21 cellular contexts compared by ENCODE assay signal in the genomic region with DNA sequence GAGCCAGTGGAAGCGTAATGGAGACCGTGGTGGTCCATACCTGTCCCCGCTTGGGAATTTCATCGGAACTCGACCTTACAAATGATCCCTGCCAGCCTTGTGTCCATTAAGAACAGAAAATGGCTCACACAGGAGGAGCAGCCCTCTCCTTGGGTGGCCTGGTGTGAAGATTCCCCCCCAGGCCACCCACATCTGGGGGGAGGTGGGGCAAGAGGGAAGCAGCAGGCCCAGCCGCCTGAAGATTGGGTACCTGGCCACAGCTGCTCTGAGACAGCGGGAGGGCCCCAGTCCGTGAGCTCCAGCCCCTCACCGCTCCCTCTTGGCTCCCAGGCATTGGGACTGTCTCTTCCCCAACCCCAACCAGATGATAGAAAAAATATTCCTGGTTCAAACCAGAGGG.
DNase-seq lines count a peak whose midpoint lies in the region; ATAC-seq, FAIRE-seq and TF ChIP-seq lines count a peak whose summit lies in the region.
"Had no signal": no experiment of that assay in that cellular context is flagged by ENCODE, and none has a peak within 500 bp of the region (broad histone marks: within the 10 kb centered on the region; RNA-seq: fewer than 3 reads in every experiment).

No MANE protein-coding gene starts in this region.

- no peak overlapping the region for H3K4ac ChIP-seq in neuronal stem cell (ENCODE audit: low read length)

- FAIRE-seq in kidney (lab: Jason Lieb, UNC), result no peak
- FAIRE-seq: A204.1, D721Med, G401.6, GM12891, GM19239 had no signal

- H3K14ac ChIP-seq in neuronal stem cell (ENCODE audit: low read length), result peak overlapping the region; percentile 17

- H2BK15ac ChIP-seq in neuronal stem cell (ENCODE audit: low read length), result no peak overlapping the region

- H3K4me3 ChIP-seq in RWPE2 (ENCODE audit: severe bottlenecking), result no peak overlapping the region
- no peak overlapping the region for H3K4me3 ChIP-seq in kidney (ENCODE audit: low read length in 2 of 2)
- H3K4me3 ChIP-seq in neuronal stem cell (ENCODE audit: low read length in 2 of 2), result no peak overlapping the region
- H3K4me3 ChIP-seq in sigmoid colon, result no peak overlapping the region
- H3K4me3 ChIP-seq in GM23248, result no peak overlapping the region
- no peak overlapping the region for H3K4me3 ChIP-seq in mammary epithelial cell (replicated peaks in 1 of 3; ENCODE audit: insufficient read depth in 1 of 3, low read depth in 2 of 3, low read length in 3 of 3)
- H3K4me3 ChIP-seq: HAP-1 had no signal

- BruUV-seq in mammary epithelial cell (replicated peaks; lab: Mats Ljungman, UMichigan), result no TSS peak

- H3K79me2 ChIP-seq in GM23248 (ENCODE audit: insufficient read depth), result no peaks in the 10 kb centered on the region
- no peaks in the 10 kb centered on the region for H3K79me2 ChIP-seq in mammary epithelial cell (ENCODE audit: insufficient read depth, low read length)

- H3K36me3 ChIP-seq in RWPE2 (ENCODE audit: low read depth), result no peaks in the 10 kb centered on the region
- no peaks in the 10 kb centered on the region for H3K36me3 ChIP-seq in kidney (ENCODE audit: control insufficient read depth in 1 of 2, insufficient read depth in 2 of 2, low read length in 2 of 2)
- H3K36me3 ChIP-seq in neuronal stem cell (replicated peaks in 1 of 2; ENCODE audit: control insufficient read depth in 2 of 2, insufficient read depth in 2 of 2, low read length in 2 of 2), result no peaks in the 10 kb centered on the region
- H3K36me3 ChIP-seq in sigmoid colon, result no peaks in the 10 kb centered on the region
- no peaks in the 10 kb centered on the region for H3K36me3 ChIP-seq in GM23248 (ENCODE audit: low read depth)
- no peaks in the 10 kb centered on the region for H3K36me3 ChIP-seq in mammary epithelial cell (ENCODE audit: insufficient read depth, low read length)
- H3K36me3 ChIP-seq: BE2C, HAP-1 had no signal

- ATAC-seq in RWPE2 (ENCODE audit: low read depth) (no peak), HG03457 (IDR thresholded peaks at IDR 0.05; ENCODE audit: unreplicated experiment) (no peak)

- H3K4me2 ChIP-seq in neuronal stem cell (ENCODE audit: insufficient read depth, low read length, poor library complexity, severe bottlenecking) (no peak overlapping the region), GM23248 (ENCODE audit: unreplicated experiment) (no peak overlapping the region), mammary epithelial cell (ENCODE audit: insufficient read depth, low read depth, low read length) (no peak overlapping the region)

- no peak overlapping the region for H2BK120ac ChIP-seq in neuronal stem cell (ENCODE audit: low read depth, low read length)

- H4K91ac ChIP-seq in neuronal stem cell (ENCODE audit: low read depth, low read length, poor library complexity), result no peak overlapping the region

- H4K8ac ChIP-seq in neuronal stem cell (ENCODE audit: low read depth, low read length), result no peak overlapping the region

- no peak overlapping the region for H3K27ac ChIP-seq in RWPE2 (ENCODE audit: poor library complexity, severe bottlenecking)
- H3K27ac ChIP-seq in kidney (ENCODE audit: low read depth in 2 of 2, low read length in 2 of 2), result no peak overlapping the region
- H3K27ac ChIP-seq in neuronal stem cell (replicated peaks; ENCODE audit: low read length), result no peak overlapping the region
- H3K27ac ChIP-seq in sigmoid colon, result no peak overlapping the region
- H3K27ac ChIP-seq in GM23248, result no peak overlapping the region
- H3K27ac ChIP-seq in mammary epithelial cell (ENCODE audit: insufficient read depth, low read depth, low read length), result no peak overlapping the region
- H3K27ac ChIP-seq: HL-60 had no signal

- TF ChIP-seq POLR2A in sigmoid colon (IDR thresholded peaks at IDR 0.05), result no peak

- dilution Hi-C loops in mammary epithelial cell (cut with HindIII; ENCODE audit: low sequenced_read_pairs), result no loop called here

- in situ Hi-C loops in GM23248 (cut with MboI), result no loop called here
- in situ Hi-C loops in mammary epithelial cell (cut with MboI; ENCODE audit: low sequenced_read_pairs in 2 of 2), result no loop called here

- no peak overlapping the region for H2BK12ac ChIP-seq in neuronal stem cell (ENCODE audit: low read length)

- no peaks in the 10 kb centered on the region for H3F3A ChIP-seq in GM23248 (ENCODE audit: insufficient read depth)

- no peaks in the 10 kb centered on the region for H3K79me1 ChIP-seq in neuronal stem cell (ENCODE audit: low read depth, low read length)

- no peaks in the 10 kb centered on the region for H3K9me2 ChIP-seq in GM23248 (ENCODE audit: insufficient read depth)

- no peak overlapping the region for H2BK5ac ChIP-seq in neuronal stem cell (ENCODE audit: low read length)

- H3K4me1 ChIP-seq in RWPE2 (ENCODE audit: insufficient read depth, poor library complexity, severe bottlenecking) (no peaks in the 10 kb centered on the region), kidney (ENCODE audit: control insufficient read depth in 1 of 2, insufficient read depth in 1 of 2, low read depth in 1 of 2, low read length in 2 of 2) (no peaks in the 10 kb centered on the region), neuronal stem cell (ENCODE audit: control insufficient read depth in 2 of 2, insufficient read depth in 1 of 2, low read depth in 1 of 2, low read length in 2 of 2) (no peaks in the 10 kb centered on the region), sigmoid colon (no peaks in the 10 kb centered on the region), GM23248 (ENCODE audit: insufficient read depth) (no peaks in the 10 kb centered on the region), mammary epithelial cell (ENCODE audit: insufficient read depth, low read length) (no peaks in the 10 kb centered on the region)
- H3K4me1 ChIP-seq: BE2C, Caco-2, HAP-1 had no signal

- H2AK5ac ChIP-seq in neuronal stem cell (ENCODE audit: low read depth, low read length), result peak overlapping the region; percentile 81

- H4K20me1 ChIP-seq in GM23248 (ENCODE audit: insufficient read depth) (no peaks in the 10 kb centered on the region), mammary epithelial cell (ENCODE audit: insufficient read depth, low read length) (no peaks in the 10 kb centered on the region)

- H3K27me3 ChIP-seq in RWPE2 (ENCODE audit: insufficient read depth, poor library complexity, severe bottlenecking), result peaks cover 19% of the 10 kb centered on the region
- H3K27me3 ChIP-seq in neuronal stem cell (ENCODE audit: control insufficient read depth in 3 of 3, insufficient read depth in 3 of 3, low read depth in 1 of 3, low read length in 3 of 3), result no peaks in the 10 kb centered on the region
- no peaks in the 10 kb centered on the region for H3K27me3 ChIP-seq in sigmoid colon
- peaks cover 49% of the 10 kb centered on the region for H3K27me3 ChIP-seq in GM23248 (replicated peaks; ENCODE audit: insufficient read depth)
- H3K27me3 ChIP-seq in mammary epithelial cell (ENCODE audit: insufficient read depth, low read length), result peaks cover 2% of the 10 kb centered on the region

- TF ChIP-seq CTCF in RWPE2 (IDR thresholded peaks at IDR 0.05; ENCODE audit: poor library complexity, severe bottlenecking) (no peak), kidney (IDR thresholded peaks at IDR 0.05; ENCODE audit: borderline replicate concordance, extremely low read depth, insufficient read depth) (no peak), sigmoid colon (IDR thresholded peaks at IDR 0.05) (no peak), mammary epithelial cell (conservative IDR thresholded peaks at IDR 0.05 in 1 of 2, IDR thresholded peaks at IDR 0.05 in 1 of 2; ENCODE audit: extremely low read depth in 1 of 2, insufficient read depth in 1 of 2, low read depth in 1 of 2, low read length in 2 of 2) (no peak)

- DNase-seq in RWPE2 (ENCODE audit: low spot score) (peak; percentile 38), kidney (peak; percentile 52), neuronal stem cell (ENCODE audit: low spot score) (no peak), sigmoid colon (peak; percentile 26), NCI-H82 treated with DMSO at 0.1 percent for 48 hours (lab: John Stamatoyannopoulos, UW; ENCODE audit: unreplicated experiment) (no peak), GM23248 (no peak), mammary epithelial cell (no peak)
- DNase-seq: ACHN; BE2C; C1 segment of cervical spinal cord; CD4-positive, CD25-positive, alpha-beta regulatory T cell; CD8-positive, alpha-beta memory T cell had no signal

- WGBS in neuronal stem cell (ENCODE audit: extremely low coverage in 2 of 2, insufficient read length in 2 of 2, insufficient replicate concordance in 1 of 2), 2 donors, result no CpG with 5 or more reads among the region's 9 CpGs
- 85 to 93% methylated on average over 9 of the region's 9 CpGs for WGBS in sigmoid colon, 2 donors
- WGBS in GM23248 (ENCODE audit: low coverage in 1 of 2, low lambda C conversion rate in 2 of 2, missing lambda C conversion rate in 2 of 2), 2 experiments, result 70% methylated on average over 9 of the region's 9 CpGs
- WGBS in mammary epithelial cell (ENCODE audit: low coverage, missing lambda C conversion rate), result 81% methylated on average over 9 of the region's 9 CpGs

- CTCF ChIA-PET in mammary epithelial cell (lab: Charles Lee; ENCODE audit: low non-redundant PET), result no interaction called here

- no peak overlapping the region for H3K9ac ChIP-seq in kidney (ENCODE audit: low read length in 2 of 2)
- no peak overlapping the region for H3K9ac ChIP-seq in neuronal stem cell (ENCODE audit: low read depth, low read length, poor library complexity)
- H3K9ac ChIP-seq in GM23248, result no peak overlapping the region
- H3K9ac ChIP-seq in mammary epithelial cell (ENCODE audit: insufficient read depth, low read length), result no peak overlapping the region

- TF ChIP-seq EP300 in sigmoid colon (IDR thresholded peaks at IDR 0.05), result no peak

- H3K23ac ChIP-seq in neuronal stem cell (ENCODE audit: low read depth, low read length, poor library complexity), result no peak overlapping the region

- H2AFZ ChIP-seq in neuronal stem cell (ENCODE audit: low read length) (no peak overlapping the region), GM23248 (no peak overlapping the region), mammary epithelial cell (ENCODE audit: low read depth, low read length) (no peak overlapping the region)

- peak overlapping the region; percentile 38 for H3K18ac ChIP-seq in neuronal stem cell (ENCODE audit: low read length)

- H3K9me3 ChIP-seq in RWPE2 (ENCODE audit: severe bottlenecking) (no peaks in the 10 kb centered on the region), kidney (ENCODE audit: control insufficient read depth in 1 of 2, low read length in 2 of 2) (no peaks in the 10 kb centered on the region), neuronal stem cell (replicated peaks in 1 of 2; ENCODE audit: control insufficient read depth in 2 of 2, insufficient read depth in 1 of 2, low read depth in 1 of 2, low read length in 2 of 2) (peaks cover 0 to 4% of the 10 kb centered on the region in 2 donors), sigmoid colon (no peaks in the 10 kb centered on the region), GM23248 (ENCODE audit: low read depth) (no peaks in the 10 kb centered on the region), mammary epithelial cell (replicated peaks; ENCODE audit: insufficient read depth, low read length) (peaks cover 4% of the 10 kb centered on the region)
- H3K9me3 ChIP-seq: BE2C, Caco-2, HAP-1 had no signal

- intact Hi-C loops in kidney (cut with DNase I), result no loop called here
- intact Hi-C loops in sigmoid colon (cut with DNase I), result no loop called here
- intact Hi-C loops in mammary epithelial cell (cut with micrococcal nuclease), result no loop called here

Comparison
In these comparisons a context has a peak if more than half of its experiments do, and no peak if none do; other contexts are left out.
1. DNase-seq: peak in RWPE2 (single experiment), kidney (single experiment) and sigmoid colon (single experiment); none in neuronal stem cell (single experiment), NCI-H82 treated with DMSO at 0.1 percent for 48 hours (single experiment), GM23248 (single experiment) and mammary epithelial cell (single experiment).